Comparison of ENCODE assay signal across 2 cellular contexts in the genomic region with DNA sequence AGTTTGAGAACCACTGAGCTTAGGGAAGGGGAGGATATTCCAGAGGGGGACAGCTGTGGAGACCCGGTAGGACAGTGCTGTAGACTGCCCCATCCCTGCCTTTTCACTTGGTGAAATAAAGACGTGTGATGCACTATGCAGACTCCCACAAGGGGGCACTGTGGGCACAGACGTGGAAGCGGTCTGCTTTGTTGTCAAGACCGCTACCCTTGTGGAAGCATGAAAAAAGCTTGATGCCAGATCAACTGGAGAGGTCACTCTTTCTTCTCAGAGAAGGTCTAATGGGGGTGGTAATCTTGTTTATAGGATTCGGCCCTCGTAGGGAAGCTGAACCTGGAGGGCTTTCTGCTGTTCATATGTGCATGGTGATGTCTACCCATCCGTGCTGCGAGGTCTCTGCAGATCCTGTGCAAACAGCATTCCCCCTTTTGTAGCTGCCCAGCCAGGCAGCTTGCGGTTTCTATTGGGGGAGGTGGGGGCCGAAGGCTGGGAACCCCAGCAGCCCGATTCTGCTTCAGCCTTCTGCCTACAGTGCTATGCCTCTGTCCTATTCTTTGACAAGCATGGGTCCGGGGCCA.
TF ChIP-seq lines count a peak whose summit lies in the region.

No MANE protein-coding gene starts in this region.

TF ChIP-seq in IMR-90, 13 proteins besides CTCF, POLR2A, EP300 and RAD21:
- 0 out of 2 replicates have a peak, but pooled peaks have one; percentile 45 for TF ChIP-seq MAZ (IDR thresholded peaks at IDR 0.05; ENCODE audit: borderline replicate concordance, low read depth, low read length)
- peak; percentile 45; the same call in 1 of the 2 replicates for TF ChIP-seq MXI1 (IDR thresholded peaks at IDR 0.05; ENCODE audit: borderline replicate concordance, low read depth, low read length)
- peak; percentile 93 for TF ChIP-seq SMC3 (IDR thresholded peaks at IDR 0.05; ENCODE audit: low read depth, low read length)
- no peak for TF ChIP-seq FOS (IDR thresholded peaks at IDR 0.05; ENCODE audit: low read depth, low read length)

TF ChIP-seq in neural cell, 6 proteins besides CTCF, POLR2A, EP300 and RAD21:
- TF ChIP-seq REST (IDR thresholded peaks at IDR 0.05; ENCODE audit: borderline replicate concordance) (peak; percentile 34), SMC3 (conservative IDR thresholded peaks at IDR 0.05; ENCODE audit: poor library complexity) (peak; percentile 99), TAF1 (IDR thresholded peaks at IDR 0.05; ENCODE audit: low read depth) (no peak), POLR2AphosphoS5 (IDR thresholded peaks at IDR 0.05) (peak; percentile 39), EZH2 (IDR thresholded peaks at IDR 0.05; ENCODE audit: borderline replicate concordance, insufficient read depth, low read length, poor library complexity, severe bottlenecking) (no peak), MXI1 (conservative IDR thresholded peaks at IDR 0.05; ENCODE audit: poor library complexity, severe bottlenecking) (peak; percentile 43)
